Comparison of ENCODE assay signal across 14 cellular contexts in the genomic region with DNA sequence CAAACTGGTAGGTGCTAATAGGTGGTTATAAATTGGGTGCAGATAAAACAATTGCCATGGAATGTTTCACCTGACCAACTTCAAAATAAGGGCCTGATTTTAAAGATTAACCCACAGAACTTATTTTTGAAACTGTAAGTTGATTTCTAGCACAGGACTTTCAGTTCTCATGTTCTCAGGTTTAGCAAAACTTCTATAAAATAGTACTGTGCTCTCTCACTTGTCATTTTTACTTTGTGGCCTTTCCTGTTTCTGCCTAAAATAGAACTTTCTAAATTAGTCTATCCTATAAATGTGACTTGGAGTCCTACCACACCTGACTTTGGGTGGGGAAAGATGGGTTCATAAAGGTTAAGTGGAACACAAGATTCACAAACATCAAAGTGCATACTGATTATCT. TPM values are rescaled to one million over a fixed set of nuclear protein-coding genes. Genes with fewer than 3 reads are reported as not detected.
DNase-seq lines count a peak whose midpoint lies in the region; ATAC-seq and TF ChIP-seq lines count a peak whose summit lies in the region.
"Had no signal": no experiment of that assay in that cellular context is flagged by ENCODE, and none has a peak within 500 bp of the region (broad histone marks: within the 10 kb centered on the region; RNA-seq: fewer than 3 reads in every experiment).

No MANE protein-coding gene starts in this region.

- H3K36me3 Mint-ChIP-seq in activated T-helper 2 cell treated with anti-CD3 and anti-CD28 coated beads, Interferon-gamma antibody, Interleukin-2, Interleukin-4, amounts not matched to agents 10 μg/mL and 5 μg/mL and 100 μg/mL, durations not matched to agents 14 hours and 24 hours and 36 hours (ENCODE audit: low read depth): peaks cover 43% of the 10 kb centered on the region
- no peaks in the 10 kb centered on the region for H3K36me3 Mint-ChIP-seq in Caco-2 (ENCODE audit: insufficient read depth, unreplicated experiment)

- CTCF ChIA-PET in Caco-2 (lab: Charles Lee): no interaction called here

- H3K36me3 ChIP-seq in body of pancreas (replicated peaks in 1 of 2; ENCODE audit: insufficient read depth in 1 of 2, low read depth in 2 of 2): no peaks in the 10 kb centered on the region
- no peaks in the 10 kb centered on the region for H3K36me3 ChIP-seq in Caco-2 (ENCODE audit: control insufficient read depth, insufficient read depth, low read length)
- H3K36me3 ChIP-seq: brain microvascular endothelial cell, thoracic aorta had no signal

- no peaks in the 10 kb centered on the region for H3K9me3 ChIP-seq in right cardiac atrium (ENCODE audit: control insufficient read depth, low read length)
- H3K9me3 ChIP-seq in body of pancreas: no peaks in the 10 kb centered on the region
- H3K9me3 ChIP-seq in Caco-2: no peaks in the 10 kb centered on the region
- H3K9me3 ChIP-seq: thoracic aorta had no signal

- TF ChIP-seq CTCF in body of pancreas (IDR thresholded peaks at IDR 0.05) (no peak), Caco-2 (IDR thresholded peaks at IDR 0.05; ENCODE audit: insufficient read depth in 1 of 2, low read depth in 1 of 2, low read length in 1 of 2, severe bottlenecking in 1 of 2, unreplicated experiment in 1 of 2) (no peak)

- TF ChIP-seq POLR2A in body of pancreas (IDR thresholded peaks at IDR 0.05): no peak

- no TSS peak for BruUV-seq in Caco-2 (replicated peaks; lab: Mats Ljungman, UMichigan)

- H3K27ac Mint-ChIP-seq in activated T-helper 2 cell treated with anti-CD3 and anti-CD28 coated beads, Interferon-gamma antibody, Interleukin-2, Interleukin-4, amounts not matched to agents 10 μg/mL and 5 μg/mL and 100 μg/mL, durations not matched to agents 14 hours and 24 hours and 36 hours: peak overlapping the region; percentile 78
- H3K27ac Mint-ChIP-seq in Caco-2 (ENCODE audit: unreplicated experiment): no peak overlapping the region

- no peaks in the 10 kb centered on the region for H3K27me3 ChIP-seq in right cardiac atrium (ENCODE audit: control insufficient read depth, insufficient read depth)
- no peaks in the 10 kb centered on the region for H3K27me3 ChIP-seq in body of pancreas
- H3K27me3 ChIP-seq in Caco-2 (replicated peaks; ENCODE audit: control insufficient read depth, insufficient read depth, low read length): no peaks in the 10 kb centered on the region
- H3K27me3 ChIP-seq: brain microvascular endothelial cell had no signal

- H3K9me3 Mint-ChIP-seq in activated T-helper 2 cell treated with anti-CD3 and anti-CD28 coated beads, Interferon-gamma antibody, Interleukin-2, Interleukin-4, amounts not matched to agents 10 μg/mL and 5 μg/mL and 100 μg/mL, durations not matched to agents 14 hours and 24 hours and 36 hours: peaks cover 10% of the 10 kb centered on the region
- H3K9me3 Mint-ChIP-seq in Caco-2 (ENCODE audit: unreplicated experiment): no peaks in the 10 kb centered on the region

- H3K4me1 Mint-ChIP-seq in activated T-helper 2 cell treated with anti-CD3 and anti-CD28 coated beads, Interferon-gamma antibody, Interleukin-2, Interleukin-4, amounts not matched to agents 10 μg/mL and 5 μg/mL and 100 μg/mL, durations not matched to agents 14 hours and 24 hours and 36 hours (ENCODE audit: low read depth): peaks cover 59% of the 10 kb centered on the region
- H3K4me1 Mint-ChIP-seq in Caco-2 (ENCODE audit: low read depth, unreplicated experiment): no peaks in the 10 kb centered on the region

- no peaks in the 10 kb centered on the region for H3K4me1 ChIP-seq in right cardiac atrium (ENCODE audit: control insufficient read depth, insufficient read depth, low read length)
- H3K4me1 ChIP-seq in body of pancreas: no peaks in the 10 kb centered on the region
- no peaks in the 10 kb centered on the region for H3K4me1 ChIP-seq in Caco-2

- H3K4me3 ChIP-seq in right cardiac atrium (ENCODE audit: low read length): no peak overlapping the region
- H3K4me3 ChIP-seq in body of pancreas: no peak overlapping the region
- H3K4me3 ChIP-seq in Caco-2 (ENCODE audit: low read depth, low read length): no peak overlapping the region
- H3K4me3 ChIP-seq: smooth muscle cell, thoracic aorta had no signal

- ATAC-seq in GM18499 (IDR thresholded peaks at IDR 0.05; ENCODE audit: insufficient read depth, unreplicated experiment) (peak; percentile 33), GM19452 (IDR thresholded peaks at IDR 0.05; ENCODE audit: unreplicated experiment) (peak; percentile 53), HG03066 (IDR thresholded peaks at IDR 0.05; ENCODE audit: low read depth, unreplicated experiment) (peak; percentile 57), right cardiac atrium (no peak), body of pancreas (no peak), sciatic nerve (no peak)

- intact Hi-C loops in activated T-helper 2 cell treated with anti-CD3 and anti-CD28 coated beads, Interferon-gamma antibody, Interleukin-2, Interleukin-4, amounts not matched to agents 10 μg/mL and 5 μg/mL and 100 μg/mL, durations not matched to agents 14 hours and 24 hours and 36 hours (cut with micrococcal nuclease): loop anchor here (1.0 to 5.0 kb wide), 8 partner anchors 39 to 217 kb away; a partner anchor contains a TSS
- intact Hi-C loops in right cardiac atrium (cut with DNase I): no loop called here
- intact Hi-C loops in body of pancreas (cut with DNase I): no loop called here
- intact Hi-C loops in sciatic nerve (cut with DNase I): no loop called here
- intact Hi-C loops in Caco-2 (cut with micrococcal nuclease; ENCODE audit: unreplicated experiment): no loop called here

- H3K4me3 Mint-ChIP-seq in activated T-helper 2 cell treated with anti-CD3 and anti-CD28 coated beads, Interferon-gamma antibody, Interleukin-2, Interleukin-4, amounts not matched to agents 10 μg/mL and 5 μg/mL and 100 μg/mL, durations not matched to agents 14 hours and 24 hours and 36 hours (ENCODE audit: low read depth): peak overlapping the region; percentile 43
- no peak overlapping the region for H3K4me3 Mint-ChIP-seq in Caco-2 (ENCODE audit: unreplicated experiment)

- H3K27ac ChIP-seq in right cardiac atrium (ENCODE audit: low read length): no peak overlapping the region
- H3K27ac ChIP-seq in body of pancreas: no peak overlapping the region
- H3K27ac ChIP-seq: brain microvascular endothelial cell, HL-60, thoracic aorta had no signal

- peaks cover 6% of the 10 kb centered on the region for H3K27me3 Mint-ChIP-seq in activated T-helper 2 cell treated with anti-CD3 and anti-CD28 coated beads, Interferon-gamma antibody, Interleukin-2, Interleukin-4, amounts not matched to agents 10 μg/mL and 5 μg/mL and 100 μg/mL, durations not matched to agents 14 hours and 24 hours and 36 hours (ENCODE audit: low read depth)
- H3K27me3 Mint-ChIP-seq in Caco-2 (ENCODE audit: insufficient read depth, unreplicated experiment): peaks cover 10% of the 10 kb centered on the region

- POLR2A ChIA-PET in Caco-2 (lab: Charles Lee): no interaction called here

- no peak for DNase-seq in activated T-helper 2 cell treated with anti-CD3 and anti-CD28 coated beads, Interferon-gamma antibody, Interleukin-2, Interleukin-4, amounts not matched to agents 10 μg/mL and 5 μg/mL and 100 μg/mL, durations not matched to agents 14 hours and 24 hours and 36 hours (ENCODE audit: low spot score)
- DNase-seq in right cardiac atrium (no peak), body of pancreas (no peak), sciatic nerve (ENCODE audit: low spot score) (no peak), Caco-2 (no peak)
- DNase-seq: brain microvascular endothelial cell, mesenchymal stem cell, NCI-H345 had no signal

RNA-seq across cellular contexts. Expression of a gene that starts 38.8 kb away (rescaled TPM):
- total RNA-seq in activated T-helper 2 cell treated with anti-CD3 and anti-CD28 coated beads, Interferon-gamma antibody, Interleukin-2, Interleukin-4, amounts not matched to agents 10 μg/mL and 5 μg/mL and 100 μg/mL, durations not matched to agents 14 hours and 24 hours and 36 hours: 31.1 and 35.7 TPM in 2 replicates
- total RNA-seq in right cardiac atrium (under 1 TPM in 1 of 4 donors, not detected in 3; 0.14 TPM), body of pancreas (not detected), sciatic nerve (0.45 TPM), Caco-2 (2022) (not detected in 2 replicates)
- 0.09 TPM for polyA plus RNA-seq in right cardiac atrium
- total RNA-seq: smooth muscle cell had no signal
- polyA plus RNA-seq: smooth muscle cell had no signal

Comparison
In these comparisons a context has a peak if more than half of its experiments do, and no peak if none do; other contexts are left out.
1. ATAC-seq: peak in GM18499 (single experiment), GM19452 (single experiment) and HG03066 (single experiment); none in right cardiac atrium (0 of 2), body of pancreas (single experiment) and sciatic nerve (single experiment).
2. RNA of a gene that starts 38.8 kb away (total RNA-seq): 31.1 to 35.7 TPM in activated T-helper 2 cell treated with anti-CD3 and anti-CD28 coated beads, Interferon-gamma antibody, Interleukin-2, Interleukin-4, amounts not matched to agents 10 μg/mL and 5 μg/mL and 100 μg/mL, durations not matched to agents 14 hours and 24 hours and 36 hours; 0.45 TPM in sciatic nerve (single experiment), 0.14 TPM in right cardiac atrium, not detected in body of pancreas and not detected in Caco-2; every median in the first group is over 10 times any median in the second.